24 cellular contexts compared by ENCODE assay signal in the genomic region with DNA sequence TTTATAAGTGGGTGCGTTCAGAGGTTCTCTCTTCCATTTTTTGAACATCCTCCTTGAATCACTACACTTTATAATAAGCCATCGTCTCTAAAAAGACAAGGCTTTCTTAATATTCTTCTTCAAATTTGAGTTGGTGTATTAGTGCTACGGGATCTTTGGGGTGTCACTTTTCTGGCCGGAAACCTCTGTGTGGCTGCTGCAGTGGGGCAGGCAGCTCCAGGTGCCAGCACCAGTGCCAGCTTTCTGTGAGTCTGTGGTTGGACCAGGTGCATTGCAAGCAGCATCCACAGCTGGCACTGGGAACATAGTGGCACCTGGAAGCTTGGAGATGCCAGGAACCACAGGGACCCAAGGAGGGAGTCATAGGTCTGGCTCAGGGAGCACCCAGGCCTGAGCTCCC.
"Had no signal": no experiment of that assay in that cellular context is flagged by ENCODE, and none has a peak within 500 bp of the region (broad histone marks: within the 10 kb centered on the region; RNA-seq: fewer than 3 reads in every experiment).

No MANE protein-coding gene starts in this region.

- H3K36me3 Mint-ChIP-seq: activated naive CD8-positive, alpha-beta T cell; WTC11 had no signal

- H3K27ac Mint-ChIP-seq: activated CD8-positive, alpha-beta T cell treated with anti-CD3 and anti-CD28 coated beads for 36 hours; activated naive CD8-positive, alpha-beta T cell; activated T-helper 17 cell treated with anti-CD3 and anti-CD28 coated beads, Interleukin-2, amount 50 U/mL, for 72 hours; endodermal cell; WTC11 had no signal

- ATAC-seq: activated CD4-positive, CD25-positive, alpha-beta regulatory T cell treated with anti-CD3 and anti-CD28 coated beads, Interleukin-2, amount 50 U/mL, for 24 hours; activated CD8-positive, alpha-beta T cell treated with anti-CD3 and anti-CD28 coated beads for 36 hours; activated T-helper 17 cell treated with anti-CD3 and anti-CD28 coated beads, Interleukin-2, amount 50 U/mL, for 72 hours; esophagus mucosa; WTC11 had no signal

- H3K4me1 Mint-ChIP-seq: endodermal cell, WTC11 had no signal

- H3K4me3 Mint-ChIP-seq: activated CD8-positive, alpha-beta T cell treated with anti-CD3 and anti-CD28 coated beads for 36 hours; activated naive CD8-positive, alpha-beta T cell; activated T-cell treated with anti-CD3 and anti-CD28 coated beads, Interleukin-2, amount 50 U/mL, for 4 hours; activated T-helper 17 cell treated with anti-CD3 and anti-CD28 coated beads, Interleukin-2, amount 50 U/mL, for 72 hours; endodermal cell; WTC11 had no signal

- H3K27me3 Mint-ChIP-seq: activated CD8-positive, alpha-beta T cell treated with anti-CD3 and anti-CD28 coated beads for 36 hours; activated naive CD8-positive, alpha-beta T cell; activated T-helper 17 cell treated with anti-CD3 and anti-CD28 coated beads, Interleukin-2, amount 50 U/mL, for 72 hours had no signal

- H3K9me3 Mint-ChIP-seq: activated CD8-positive, alpha-beta T cell treated with anti-CD3 and anti-CD28 coated beads for 36 hours; activated T-cell treated with anti-CD3 and anti-CD28 coated beads, Interleukin-2, amount 50 U/mL, for 4 hours; activated T-helper 17 cell treated with anti-CD3 and anti-CD28 coated beads, Interleukin-2, amount 50 U/mL, for 72 hours had no signal

- DNase-seq: activated CD4-positive, alpha-beta T cell treated with anti-CD3 and anti-CD28 coated beads for 48 hours; activated CD4-positive, alpha-beta T cell treated with anti-CD3 and anti-CD28 coated beads, Interleukin-2, amount 50 U/mL, for 1 hour; activated CD4-positive, alpha-beta T cell treated with anti-CD3 and anti-CD28 coated beads, Interleukin-2, amount 50 U/mL, for 48 hours; activated CD8-positive, alpha-beta memory T cell treated with anti-CD3 and anti-CD28 coated beads for 24 hours; activated CD8-positive, alpha-beta T cell treated with anti-CD3 and anti-CD28 coated beads for 36 hours; activated effector memory CD4-positive, alpha-beta T cell treated with Interleukin-2 at 50 U/mL for 16 hours; activated gamma-delta T cell treated with Interleukin-2 at 50 U/mL for 16 hours; activated naive CD4-positive, alpha-beta T cell treated with anti-CD3 and anti-CD28 coated beads, Interleukin-2, amount 50 U/mL, for 16 hours; activated naive CD4-positive, alpha-beta T cell treated with Interleukin-2 at 50 U/mL for 16 hours; activated T-cell treated with anti-CD3 and anti-CD28 coated beads, Interleukin-2, amount 50 U/mL, for 4 hours; amniotic stem cell; anterior cingulate cortex; brain microvascular endothelial cell; colonic mucosa; effector CD8-positive, alpha-beta T cell; endodermal cell; foreskin fibroblast; head of caudate nucleus; T-helper 2 cell had no signal
